In the genomic region with DNA sequence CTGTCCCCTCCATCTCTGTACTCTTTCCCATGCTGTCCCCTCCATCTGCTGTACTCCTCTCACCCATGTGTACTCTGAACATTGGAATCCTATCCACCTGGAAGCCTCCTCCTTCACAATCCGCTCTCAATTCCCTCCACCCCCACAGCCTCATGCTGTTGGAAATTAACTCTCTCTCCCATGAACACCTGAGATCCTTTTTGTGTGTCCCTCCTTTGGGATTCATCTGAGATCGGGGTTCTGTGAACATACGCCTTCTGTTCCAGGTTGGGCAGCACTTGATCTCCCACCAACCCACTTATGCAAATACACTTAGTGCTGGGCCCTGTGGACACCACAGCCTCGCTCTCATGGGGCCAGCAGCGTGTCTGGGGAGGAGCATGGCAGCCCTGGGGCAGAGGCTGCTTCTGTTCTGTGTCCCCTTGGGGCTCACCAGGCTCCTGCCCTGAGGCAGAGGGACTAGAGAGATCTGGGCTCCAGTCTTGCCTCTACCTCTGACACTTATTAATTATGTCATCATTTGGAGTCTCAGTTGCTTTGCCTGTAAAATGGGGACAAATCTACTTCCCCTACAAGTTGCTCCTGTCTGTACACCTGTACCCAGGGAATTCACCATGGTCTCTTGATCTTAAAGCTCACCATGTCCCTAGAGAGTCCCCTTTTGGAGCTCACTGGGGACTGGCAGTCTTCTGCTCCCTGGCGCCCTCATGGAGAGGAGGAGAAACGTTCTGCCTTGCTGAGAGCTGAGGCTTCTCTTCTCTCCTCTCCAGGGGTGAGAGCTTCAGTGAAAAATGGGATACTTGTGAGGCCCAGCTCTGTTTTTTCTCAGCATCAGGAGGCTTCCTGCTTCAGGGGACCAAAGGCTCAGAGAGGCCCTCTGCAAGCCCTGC, we compare ENCODE assay signal across 16 cellular contexts. TPM values are rescaled to one million over a fixed set of nuclear protein-coding genes. Genes with fewer than 3 reads are reported as not detected.
DNase-seq lines count a peak whose midpoint lies in the region; ATAC-seq and TF ChIP-seq lines count a peak whose summit lies in the region.
"Had no signal": no experiment of that assay in that cellular context is flagged by ENCODE, and none has a peak within 500 bp of the region (broad histone marks: within the 10 kb centered on the region; RNA-seq: fewer than 3 reads in every experiment).

No MANE protein-coding gene starts in this region.

- H3K9me3 ChIP-seq in H9 (ENCODE audit: control insufficient read depth, low read depth, low read length) (no peaks in the 10 kb centered on the region), ovary (no peaks in the 10 kb centered on the region), PC-3 (ENCODE audit: low read length) (no peaks in the 10 kb centered on the region)
- H3K9me3 ChIP-seq: colonic mucosa had no signal

- H2AFZ ChIP-seq in H9 (ENCODE audit: low read length) (no peak overlapping the region), PC-3 (ENCODE audit: low read length) (no peak overlapping the region)

- intact Hi-C loops in ovary (cut with DNase I) = loop anchor here in 1 of 4 donors (10.0 kb wide), 1 partner anchor 134 kb away; no protein-coding TSS in a partner anchor
- intact Hi-C loops in PC-3 (cut with micrococcal nuclease) = no loop called here

- DNase-seq in H9 = peak; percentile 33
- peak; percentile 85 for DNase-seq in NCI-H2171 treated with DMSO at 0.1 percent for 48 hours (lab: John Stamatoyannopoulos, UW)
- DNase-seq in ecto neural progenitor cell (ENCODE audit: low spot score) = peak; percentile 32
- peak in 4 of 5 donors; percentile 6 to 10 (median 6) for DNase-seq in ovary
- DNase-seq in PC-3 = no peak
- no peak for DNase-seq in NCI-H1092 treated with DMSO at 0.1 percent for 48 hours (lab: John Stamatoyannopoulos, UW)
- DNase-seq in activated T-cell treated with anti-CD3 and anti-CD28 coated beads, Interleukin-2, amount 50 U/mL, for 72 hours = no peak
- DNase-seq: activated naive CD8-positive, alpha-beta T cell treated with anti-CD3 and anti-CD28 coated beads, Interleukin-2, amount 50 U/mL, for 24 hours; colonic mucosa; KBM-7; NCI-H187; NCI-H82; SHP77; stimulated activated naive CD4-positive, alpha-beta T cell treated with Interleukin-2 at 50 U/mL for 16 hours had no signal

- H4K91ac ChIP-seq in H9 (ENCODE audit: insufficient read length, low read depth, low read length) = no peak overlapping the region

- H3K4me2 ChIP-seq in H9 (ENCODE audit: insufficient read depth, insufficient read length, low read length) (no peak overlapping the region), PC-3 (ENCODE audit: low read length) (no peak overlapping the region)

- H3K9ac ChIP-seq in H9 (ENCODE audit: extremely low read depth, insufficient read length, low read length) (no peak overlapping the region), PC-3 (ENCODE audit: low read length) (no peak overlapping the region)

- no peak overlapping the region; a peak in 1 of 7 replicates for H3K27ac Mint-ChIP-seq in H9
- H3K27ac Mint-ChIP-seq in activated T-cell treated with anti-CD3 and anti-CD28 coated beads, Interleukin-2, amount 50 U/mL, for 72 hours = no peak overlapping the region
- H3K27ac Mint-ChIP-seq: activated naive CD8-positive, alpha-beta T cell treated with anti-CD3 and anti-CD28 coated beads, Interleukin-2, amount 50 U/mL, for 24 hours had no signal

- 0 out of 7 replicates have a peak, but pooled peaks cover 0 to 5% (median 0%) of the 10 kb centered on the region in 3 experiments for H3K36me3 Mint-ChIP-seq in H9 (ENCODE audit: insufficient read depth in 1 of 3, low read depth in 3 of 3)
- H3K36me3 Mint-ChIP-seq in activated T-cell treated with anti-CD3 and anti-CD28 coated beads, Interleukin-2, amount 50 U/mL, for 72 hours (ENCODE audit: insufficient read depth in 2 of 2) = peaks cover 0 to 2% of the 10 kb centered on the region in 2 donors

- TF ChIP-seq POLR2A in ovary (IDR thresholded peaks at IDR 0.05) = no peak

- H3K9me2 ChIP-seq in PC-3 (replicated peaks; ENCODE audit: low read length) = no peaks in the 10 kb centered on the region

- H3K56ac ChIP-seq in H9 (ENCODE audit: insufficient read length, low read depth, low read length) = no peak overlapping the region

- H3K18ac ChIP-seq in H9 (ENCODE audit: insufficient read length, low read depth, low read length) = no peak overlapping the region

- no peak overlapping the region for H3K27ac ChIP-seq in H9 (ENCODE audit: insufficient read length, low read depth, low read length)
- no peak overlapping the region for H3K27ac ChIP-seq in ovary
- H3K27ac ChIP-seq in PC-3 (ENCODE audit: low read length) = no peak overlapping the region
- H3K27ac ChIP-seq: colonic mucosa had no signal

- no peaks in the 10 kb centered on the region for H3K36me3 ChIP-seq in ovary
- no peaks in the 10 kb centered on the region for H3K36me3 ChIP-seq in PC-3 (ENCODE audit: low read depth, low read length)
- H3K36me3 ChIP-seq: colonic mucosa had no signal

- no peak overlapping the region for H2BK20ac ChIP-seq in H9 (ENCODE audit: low read depth, low read length, poor library complexity, severe bottlenecking)

- H3K9me3 Mint-ChIP-seq in H9 = peaks cover 3 to 9% of the 10 kb centered on the region in 2 experiments; a peak in 4 of 5 replicates
- peaks cover 0 to 3% of the 10 kb centered on the region in 2 donors for H3K9me3 Mint-ChIP-seq in activated T-cell treated with anti-CD3 and anti-CD28 coated beads, Interleukin-2, amount 50 U/mL, for 72 hours
- H3K9me3 Mint-ChIP-seq: activated naive CD8-positive, alpha-beta T cell treated with anti-CD3 and anti-CD28 coated beads, Interleukin-2, amount 50 U/mL, for 24 hours had no signal

- TF ChIP-seq CTCF in H9 (conservative IDR thresholded peaks at IDR 0.05) (peak; percentile 37; the same call in 2 of the 3 replicates), ovary (IDR thresholded peaks at IDR 0.05) (no peak), PC-3 (conservative IDR thresholded peaks at IDR 0.05; ENCODE audit: low read depth, low read length) (no peak)

- no peaks in the 10 kb centered on the region; the same call in none of the 2 replicates for H3K27me3 Mint-ChIP-seq in H9 (ENCODE audit: low read depth)
- peaks cover 32% of the 10 kb centered on the region for H3K27me3 Mint-ChIP-seq in activated T-cell treated with anti-CD3 and anti-CD28 coated beads, Interleukin-2, amount 50 U/mL, for 72 hours (ENCODE audit: low read depth)

- ATAC-seq in PC-3 (no peak), HG03439 (IDR thresholded peaks at IDR 0.05; ENCODE audit: unreplicated experiment) (no peak)
- ATAC-seq in activated T-cell treated with anti-CD3 and anti-CD28 coated beads, Interleukin-2, amount 50 U/mL, for 72 hours (replicated peaks in 1 of 2) = no peak
- ATAC-seq: activated naive CD8-positive, alpha-beta T cell treated with anti-CD3 and anti-CD28 coated beads, Interleukin-2, amount 50 U/mL, for 24 hours had no signal

- no peaks in the 10 kb centered on the region for H3K4me1 Mint-ChIP-seq in H9
- H3K4me1 Mint-ChIP-seq in activated T-cell treated with anti-CD3 and anti-CD28 coated beads, Interleukin-2, amount 50 U/mL, for 72 hours (ENCODE audit: low read depth) = peaks cover 7% of the 10 kb centered on the region
- H3K4me1 Mint-ChIP-seq: activated naive CD8-positive, alpha-beta T cell treated with anti-CD3 and anti-CD28 coated beads, Interleukin-2, amount 50 U/mL, for 24 hours; neural crest cell had no signal

- CTCF ChIA-PET in PC-3 (lab: Charles Lee) = interaction anchor here (1.0 kb wide), 1 partner anchor 83 kb away, joined by 3 read pairs; no protein-coding TSS in a partner anchor

- H3K4me3 Mint-ChIP-seq in H9 = no peak overlapping the region
- no peak overlapping the region for H3K4me3 Mint-ChIP-seq in activated T-cell treated with anti-CD3 and anti-CD28 coated beads, Interleukin-2, amount 50 U/mL, for 72 hours
- H3K4me3 Mint-ChIP-seq: activated naive CD8-positive, alpha-beta T cell treated with anti-CD3 and anti-CD28 coated beads, Interleukin-2, amount 50 U/mL, for 24 hours; neural crest cell had no signal

- no peak overlapping the region for H2AK5ac ChIP-seq in H9 (ENCODE audit: insufficient read length, low read length)

- H3K79me1 ChIP-seq in H9 (ENCODE audit: insufficient read depth, low read depth, low read length, poor library complexity, severe bottlenecking) = no peaks in the 10 kb centered on the region

- no peak overlapping the region for H3K4me3 ChIP-seq in ovary
- H3K4me3 ChIP-seq in PC-3 (ENCODE audit: low read length) = no peak overlapping the region
- H3K4me3 ChIP-seq: colonic mucosa had no signal

- no peak overlapping the region for H4K8ac ChIP-seq in H9 (replicated peaks; ENCODE audit: insufficient read length, low read depth, low read length)

- no peak overlapping the region for H2BK5ac ChIP-seq in H9 (ENCODE audit: insufficient read length, low read length)

- H4K5ac ChIP-seq in H9 (ENCODE audit: insufficient read length, low read depth, low read length) = no peak overlapping the region

- H3K23me2 ChIP-seq in H9 (ENCODE audit: insufficient read length, low read depth, low read length, poor library complexity, severe bottlenecking) = no peaks in the 10 kb centered on the region

- no peak overlapping the region for H2BK15ac ChIP-seq in H9 (ENCODE audit: low read depth, low read length)

- no peaks in the 10 kb centered on the region for H3K79me2 ChIP-seq in H9 (ENCODE audit: insufficient read depth, low read length)
- no peaks in the 10 kb centered on the region for H3K79me2 ChIP-seq in PC-3 (ENCODE audit: low read length)

- H3K4ac ChIP-seq in H9 (ENCODE audit: low read depth, low read length) = no peak overlapping the region

- no peak overlapping the region for H3K23ac ChIP-seq in H9 (ENCODE audit: insufficient read length, low read depth, low read length)

- H3K27me3 ChIP-seq in H9 (ENCODE audit: insufficient read depth, low read length) (no peaks in the 10 kb centered on the region; the same call in 1 of the 2 replicates), ovary (no peaks in the 10 kb centered on the region), PC-3 (ENCODE audit: low read length) (no peaks in the 10 kb centered on the region)
- H3K27me3 ChIP-seq: colonic mucosa had no signal

- H3F3A ChIP-seq in PC-3 (ENCODE audit: low read length, unreplicated experiment) = peaks cover 5% of the 10 kb centered on the region

- H2BK12ac ChIP-seq in H9 (ENCODE audit: insufficient read length, low read depth, low read length) = no peak overlapping the region

- POLR2A ChIA-PET in PC-3 (lab: Charles Lee; ENCODE audit: unreplicated experiment) = no interaction called here

- H3K4me1 ChIP-seq in H9 (ENCODE audit: insufficient read depth, low read length) = no peaks in the 10 kb centered on the region
- peaks cover 4% of the 10 kb centered on the region for H3K4me1 ChIP-seq in ovary (ENCODE audit: insufficient read depth)
- peaks cover 21% of the 10 kb centered on the region for H3K4me1 ChIP-seq in PC-3 (ENCODE audit: insufficient read depth, low read length)
- H3K4me1 ChIP-seq: colonic mucosa had no signal

- no peak overlapping the region for H3K14ac ChIP-seq in H9 (ENCODE audit: insufficient read depth, low read length)

- BruUV-seq in PC-3 (replicated peaks; lab: Mats Ljungman, UMichigan) = no TSS peak

- H4K20me1 ChIP-seq in H9 (ENCODE audit: control insufficient read depth, insufficient read depth, insufficient read length) (no peaks in the 10 kb centered on the region), PC-3 (ENCODE audit: low read length) (no peaks in the 10 kb centered on the region)

- no CpG with 5 or more reads among the region's 7 CpGs for WGBS in H9 (ENCODE audit: extremely low coverage, insufficient read length, low lambda C conversion rate)
- WGBS in ovary, 3 donors = 85 to 90% (median 88%) methylated on average over 7 of the region's 7 CpGs

- H3T11ph ChIP-seq in H9 (ENCODE audit: low read length) = no peak overlapping the region

- no peak overlapping the region for H2BK120ac ChIP-seq in H9 (ENCODE audit: low read depth, low read length, poor library complexity, severe bottlenecking)

- TF ChIP-seq EP300 in ovary (IDR thresholded peaks at IDR 0.05) = no peak

RNA-seq across cellular contexts. Expression of a gene that starts 42.7 kb away (rescaled TPM):
- total RNA-seq in H9 (2021) (0.07 TPM in 1 of 2 replicates, not detected in the other), ovary (10 to 100 TPM in 2 of 7 donors, 1 to 10 TPM in 5; 1.2 to 25.2 (median 4.4) TPM), PC-3 (2014; rRNA removed) (0.06 TPM in 1 of 2 replicates, not detected in the other)
- 10 to 100 TPM in 1 of 2 donors, 1 to 10 TPM in 1; 2.2 to 34.5 TPM for polyA plus RNA-seq in ovary
- total RNA-seq in activated T-cell treated with anti-CD3 and anti-CD28 coated beads, Interleukin-2, amount 50 U/mL, for 72 hours = 1 to 10 TPM in 1 of 2 donors, under 1 TPM in 1; 0.58 to 1.6 TPM

Comparison
In these comparisons a context has a peak if more than half of its experiments do, and no peak if none do; other contexts are left out.
1. DNase-seq: peak in H9 (single experiment), NCI-H2171 treated with DMSO at 0.1 percent for 48 hours (single experiment), ecto neural progenitor cell (single experiment) and ovary (4 of 5); none in PC-3 (single experiment), NCI-H1092 treated with DMSO at 0.1 percent for 48 hours (single experiment) and activated T-cell treated with anti-CD3 and anti-CD28 coated beads, Interleukin-2, amount 50 U/mL, for 72 hours (0 of 2).